3 cellular contexts compared by ENCODE assay signal in genomic region chr19:32627714-32628253, GRCh38.
TF ChIP-seq lines count a peak whose summit lies in the region.

No MANE protein-coding gene starts in this region.

TF ChIP-seq in SK-N-SH, 30 proteins besides CTCF, POLR2A, EP300 and RAD21:
- TF ChIP-seq NFIC (IDR thresholded peaks at IDR 0.05; ENCODE audit: borderline replicate concordance) = no peak
- no peak for TF ChIP-seq ELF1 (IDR thresholded peaks at IDR 0.05)
- no peak for TF ChIP-seq FOSL2 (IDR thresholded peaks at IDR 0.05; ENCODE audit: borderline replicate concordance, low read depth)
- TF ChIP-seq IRF3 (IDR thresholded peaks at IDR 0.05; ENCODE audit: low read depth, low read length) = no peak
- no peak for TF ChIP-seq FOXM1 (IDR thresholded peaks at IDR 0.05; ENCODE audit: low read depth)

TF ChIP-seq in SK-N-SH treated with all-trans-retinoic acid at 6 μM for 48 hours, 23 proteins besides CTCF, POLR2A, EP300 and RAD21:
- no peak for TF ChIP-seq CREB5 (CRISPR knock-in tag; IDR thresholded peaks at IDR 0.05; ENCODE audit: low read depth)
- no peak for TF ChIP-seq PATZ1 (CRISPR knock-in tag; IDR thresholded peaks at IDR 0.05; ENCODE audit: borderline replicate concordance)
- TF ChIP-seq TOX (CRISPR knock-in tag; IDR thresholded peaks at IDR 0.05; ENCODE audit: borderline replicate concordance) = no peak
- TF ChIP-seq ZNF70 (CRISPR knock-in tag; IDR thresholded peaks at IDR 0.05) = no peak
- TF ChIP-seq RARB (CRISPR knock-in tag; IDR thresholded peaks at IDR 0.05) = no peak
- no peak for TF ChIP-seq TCF4 (CRISPR knock-in tag; IDR thresholded peaks at IDR 0.05; ENCODE audit: borderline replicate concordance)
- TF ChIP-seq ISL1 (CRISPR knock-in tag; IDR thresholded peaks at IDR 0.05) = no peak
- TF ChIP-seq CSRNP3 (CRISPR knock-in tag; IDR thresholded peaks at IDR 0.05) = no peak

TF ChIP-seq in K562, 482 proteins besides CTCF, POLR2A, EP300 and RAD21:
- TF ChIP-seq DNMT1 (IDR thresholded peaks at IDR 0.05) (no peak), HCFC1 (IDR thresholded peaks at IDR 0.05; ENCODE audit: low read depth, low read length) (no peak), CHD4 (IDR thresholded peaks at IDR 0.05; ENCODE audit: insufficient read depth, insufficient replicate concordance, low read depth, low read length, poor library complexity, severe bottlenecking) (no peak), KAT8 (IDR thresholded peaks at IDR 0.05; ENCODE audit: low read depth) (no peak), RBFOX2 (IDR thresholded peaks at IDR 0.05; ENCODE audit: low read depth, low read length) (0 out of 2 replicates have a peak, but pooled peaks have one; percentile 45), PML (IDR thresholded peaks at IDR 0.05; ENCODE audit: low read length) (no peak), RBM22 (IDR thresholded peaks at IDR 0.05; ENCODE audit: low read depth, low read length, poor library complexity, severe bottlenecking) (peak; percentile 49), IRF9 (tag; IDR thresholded peaks at IDR 0.05) (no peak), HOXB6 (CRISPR knock-in tag; IDR thresholded peaks at IDR 0.05; ENCODE audit: borderline replicate concordance) (no peak), SNIP1 (IDR thresholded peaks at IDR 0.05; ENCODE audit: low read depth) (no peak), ZNF75A (CRISPR knock-in tag; IDR thresholded peaks at IDR 0.05) (no peak), KDM1A (IDR thresholded peaks at IDR 0.05) (no peak), BRF1 (IDR thresholded peaks at IDR 0.05; ENCODE audit: borderline replicate concordance, extremely low read depth, insufficient read length) (no peak), RNF219 (CRISPR knock-in tag; IDR thresholded peaks at IDR 0.05) (no peak), NFYB (IDR thresholded peaks at IDR 0.05; ENCODE audit: extremely low read depth, insufficient read length) (no peak)
